In genomic region chr6:96152114-96152708, GRCh38 we compare ENCODE assay signal across 22 cellular contexts.
A peak's percentile ranks its signal among the peaks of the same experiment; 100 is the strongest.
DNase-seq lines count a peak whose midpoint lies in the region; ATAC-seq and TF ChIP-seq lines count a peak whose summit lies in the region.
"Had no signal": no experiment of that assay in that cellular context is flagged by ENCODE, and none has a peak within 500 bp of the region (broad histone marks: within the 10 kb centered on the region; RNA-seq: fewer than 3 reads in every experiment).

No MANE protein-coding gene starts in this region.

- H3K79me2 ChIP-seq in trophoblast cell (ENCODE audit: control insufficient read depth, insufficient read depth, low read length, poor library complexity), result no peaks in the 10 kb centered on the region

- H3K14ac ChIP-seq in trophoblast cell (ENCODE audit: low read length), result peak overlapping the region; percentile 9

- peak overlapping the region; percentile 1 for H3K4ac ChIP-seq in trophoblast cell (ENCODE audit: low read depth, low read length)

- intact Hi-C loops in body of pancreas (cut with DNase I), result no loop called here
- intact Hi-C loops in colonic mucosa (cut with DNase I), result no loop called here

- no peak overlapping the region for H3K18ac ChIP-seq in trophoblast cell (ENCODE audit: low read length)

- no peaks in the 10 kb centered on the region for H3K36me3 ChIP-seq in BE2C
- no peaks in the 10 kb centered on the region for H3K36me3 ChIP-seq in trophoblast cell (ENCODE audit: control insufficient read depth in 1 of 2, insufficient read depth in 2 of 2, low read length in 2 of 2)
- H3K36me3 ChIP-seq in body of pancreas (replicated peaks in 1 of 2; ENCODE audit: insufficient read depth in 1 of 2, low read depth in 2 of 2), result no peaks in the 10 kb centered on the region
- H3K36me3 ChIP-seq in colonic mucosa, result no peaks in the 10 kb centered on the region
- H3K36me3 ChIP-seq: BLaER1 had no signal

- H3K27ac ChIP-seq in cingulate gyrus (ENCODE audit: low read depth, low read length) (peak overlapping the region; percentile 78), trophoblast cell (ENCODE audit: low read depth, low read length) (peak overlapping the region; percentile 57), body of pancreas (no peak overlapping the region), colonic mucosa (no peak overlapping the region)
- H3K27ac ChIP-seq: 22Rv1, A549, BLaER1, C4-2B had no signal

- H3K9me3 ChIP-seq in BE2C (no peaks in the 10 kb centered on the region), trophoblast cell (ENCODE audit: insufficient read depth, low read depth, low read length) (no peaks in the 10 kb centered on the region), body of pancreas (no peaks in the 10 kb centered on the region), colonic mucosa (no peaks in the 10 kb centered on the region)
- H3K9me3 ChIP-seq: A549, BLaER1 had no signal

- no peak overlapping the region for H3K23ac ChIP-seq in trophoblast cell (ENCODE audit: low read length)

- peaks cover 10% of the 10 kb centered on the region for H3K4me1 ChIP-seq in BE2C
- peaks cover 5 to 11% of the 10 kb centered on the region in 2 experiments for H3K4me1 ChIP-seq in trophoblast cell (ENCODE audit: control insufficient read depth in 1 of 2, insufficient read depth in 2 of 2, low read length in 2 of 2)
- H3K4me1 ChIP-seq in body of pancreas, result no peaks in the 10 kb centered on the region
- no peaks in the 10 kb centered on the region for H3K4me1 ChIP-seq in colonic mucosa
- H3K4me1 ChIP-seq: A549, BLaER1 had no signal

- no CpG with 5 or more reads among the region's 3 CpGs for WGBS in trophoblast cell (ENCODE audit: extremely low coverage, insufficient coverage, insufficient read length)
- 70 to 78% methylated on average over 3 of the region's 3 CpGs for WGBS in body of pancreas, 2 donors

- TF ChIP-seq POLR2A in GM18505 (IDR thresholded peaks at IDR 0.05; ENCODE audit: borderline replicate concordance, extremely low read depth, insufficient read depth, insufficient read length) (no peak), body of pancreas (IDR thresholded peaks at IDR 0.05) (no peak)

- DNase-seq in BE2C, result peak; percentile 33
- DNase-seq in trophoblast cell, result no peak
- no peak for DNase-seq in body of pancreas
- DNase-seq in colonic mucosa, result no peak
- DNase-seq in 8988T, result no peak
- DNase-seq: ACHN; CD4-positive, CD25-positive, alpha-beta regulatory T cell; CD8-positive, alpha-beta T cell; DMS 273 treated with DMSO at 0.1 percent for 48 hours; DMS79; EL; GDM1; H9 had no signal

- peaks cover 24% of the 10 kb centered on the region for H3K79me1 ChIP-seq in trophoblast cell (ENCODE audit: low read length)

- peak overlapping the region; percentile 58 for H2BK5ac ChIP-seq in trophoblast cell (ENCODE audit: low read depth, low read length, poor library complexity)

- no peak; the same call in 2 of the 3 replicates for ATAC-seq in SK-N-SH treated with all-trans-retinoic acid at 6 μM for 48 hours
- ATAC-seq in GM18505 (IDR thresholded peaks at IDR 0.05; ENCODE audit: unreplicated experiment), result no peak
- ATAC-seq in body of pancreas, result no peak
- ATAC-seq: A549; CD8-positive, alpha-beta T cell; GM23338; HCT116 had no signal

- H3K27me3 ChIP-seq in BE2C (no peaks in the 10 kb centered on the region), trophoblast cell (ENCODE audit: insufficient read depth, low read length) (no peaks in the 10 kb centered on the region), body of pancreas (no peaks in the 10 kb centered on the region), colonic mucosa (no peaks in the 10 kb centered on the region)
- H3K27me3 ChIP-seq: BLaER1 had no signal

- H2AFZ ChIP-seq in trophoblast cell (ENCODE audit: insufficient read depth, low read length, poor library complexity), result no peak overlapping the region
- H2AFZ ChIP-seq: GM23338 had no signal

- H2BK120ac ChIP-seq in trophoblast cell (ENCODE audit: insufficient read depth, low read length, poor library complexity), result peak overlapping the region; percentile 90

- no peak overlapping the region for H3K4me3 ChIP-seq in BE2C (ENCODE audit: low read depth, low read length)
- no peak overlapping the region for H3K4me3 ChIP-seq in trophoblast cell (ENCODE audit: low read depth, low read length)
- H3K4me3 ChIP-seq in body of pancreas, result no peak overlapping the region
- H3K4me3 ChIP-seq in colonic mucosa, result no peak overlapping the region
- H3K4me3 ChIP-seq: A549, BLaER1, GM23338 had no signal

- H4K91ac ChIP-seq in trophoblast cell (ENCODE audit: low read depth, low read length), result peak overlapping the region; percentile 67

- H2BK12ac ChIP-seq in trophoblast cell (ENCODE audit: low read length), result no peak overlapping the region

- H4K8ac ChIP-seq in trophoblast cell (ENCODE audit: low read depth, low read length), result no peak overlapping the region

- H3K4me2 ChIP-seq in trophoblast cell (ENCODE audit: low read length), result no peak overlapping the region
- H3K4me2 ChIP-seq: A549, BLaER1, GM23338 had no signal

- peak overlapping the region; percentile 94 for H2AK5ac ChIP-seq in trophoblast cell (ENCODE audit: low read length)

- H3K9ac ChIP-seq in trophoblast cell (ENCODE audit: low read length) (no peak overlapping the region), colonic mucosa (ENCODE audit: low read depth in 2 of 2, low read length in 2 of 2) (no peak overlapping the region)
- H3K9ac ChIP-seq: BLaER1 had no signal

- H4K12ac ChIP-seq in trophoblast cell (ENCODE audit: low read depth, low read length), result no peak overlapping the region

- TF ChIP-seq CTCF in BE2C (IDR thresholded peaks at IDR 0.05; ENCODE audit: low read depth, low read length) (no peak), body of pancreas (IDR thresholded peaks at IDR 0.05) (no peak), colonic mucosa (IDR thresholded peaks at IDR 0.05) (no peak)

TF ChIP-seq in SK-N-SH treated with all-trans-retinoic acid at 6 μM for 48 hours, 23 proteins besides CTCF, POLR2A, EP300 and RAD21 (continues in another document):
- TF ChIP-seq ZNF8 (CRISPR knock-in tag; IDR thresholded peaks at IDR 0.05), result no peak
- TF ChIP-seq TSHZ2 (CRISPR knock-in tag; IDR thresholded peaks at IDR 0.05), result 0 out of 2 replicates have a peak, but pooled peaks have one; percentile 72
- TF ChIP-seq ZFP3 (CRISPR knock-in tag; IDR thresholded peaks at IDR 0.05), result no peak
- TF ChIP-seq ESRRG (CRISPR knock-in tag; IDR thresholded peaks at IDR 0.05), result no peak
- TF ChIP-seq GLIS3 (CRISPR knock-in tag; IDR thresholded peaks at IDR 0.05), result no peak
- TF ChIP-seq CREB5 (CRISPR knock-in tag; IDR thresholded peaks at IDR 0.05; ENCODE audit: low read depth), result 0 out of 2 replicates have a peak, but pooled peaks have one; percentile 27
- no peak for TF ChIP-seq CSDC2 (CRISPR knock-in tag; IDR thresholded peaks at IDR 0.05)
- no peak for TF ChIP-seq PATZ1 (CRISPR knock-in tag; IDR thresholded peaks at IDR 0.05; ENCODE audit: borderline replicate concordance)
- TF ChIP-seq TCF4 (CRISPR knock-in tag; IDR thresholded peaks at IDR 0.05; ENCODE audit: borderline replicate concordance), result peak; percentile 91
- TF ChIP-seq SNAI2 (CRISPR knock-in tag; IDR thresholded peaks at IDR 0.05), result no peak
- TF ChIP-seq ZNF565 (CRISPR knock-in tag; conservative IDR thresholded peaks at IDR 0.05; ENCODE audit: low read depth), result no peak
- TF ChIP-seq ZFP30 (CRISPR knock-in tag; IDR thresholded peaks at IDR 0.05), result no peak

Comparison
In these comparisons a context has a peak if more than half of its experiments do, and no peak if none do; other contexts are left out.
1. H3K27ac ChIP-seq: peak in cingulate gyrus (single experiment) and trophoblast cell (single experiment); none in body of pancreas (0 of 4) and colonic mucosa (single experiment).